Comparison of ENCODE assay signal across 12 cellular contexts in genomic region chr11:64400096-64400495, GRCh38. TPM values are rescaled to one million over a fixed set of nuclear protein-coding genes. Genes with fewer than 3 reads are reported as not detected.
DNase-seq lines count a peak whose midpoint lies in the region; ATAC-seq and TF ChIP-seq lines count a peak whose summit lies in the region.
"Had no signal": no experiment of that assay in that cellular context is flagged by ENCODE, and none has a peak within 500 bp of the region (broad histone marks: within the 10 kb centered on the region; RNA-seq: fewer than 3 reads in every experiment).

No MANE protein-coding gene starts in this region.

- no peaks in the 10 kb centered on the region for H3K4me1 ChIP-seq in psoas muscle

- peak; percentile 65 for DNase-seq in GM03348 (ENCODE audit: low spot score)
- DNase-seq in NCI-H226, result peak; percentile 51
- DNase-seq in erythroblast (lab: John Stamatoyannopoulos, UW), result peak; percentile 55 to 76
- peak; percentile 39 to 64 for DNase-seq in psoas muscle
- DNase-seq in activated effector memory CD4-positive, alpha-beta T cell treated with anti-CD3 and anti-CD28 coated beads, Interleukin-2, amount 50 U/mL, for 16 hours, result no peak
- no peak for DNase-seq in activated CD4-positive, alpha-beta T cell treated with anti-CD3 and anti-CD28 coated beads, Interleukin-2, amount 50 U/mL, for 1 hour
- no peak for DNase-seq in nephron progenitor cell
- DNase-seq: activated naive CD4-positive, alpha-beta T cell; OCI-M1; T-helper 17 cell had no signal

- no peak for TF ChIP-seq CTCF in psoas muscle (IDR thresholded peaks at IDR 0.05)
- no peak for TF ChIP-seq CTCF in nephron progenitor cell (IDR thresholded peaks at IDR 0.05)

- H3K4me3 Mint-ChIP-seq in nephron progenitor cell, result no peak overlapping the region
- H3K4me3 Mint-ChIP-seq: central memory CD8-positive, alpha-beta T cell; T-helper 17 cell had no signal

- H3K9me3 ChIP-seq in psoas muscle, result no peaks in the 10 kb centered on the region

- peaks cover 20% of the 10 kb centered on the region for H3K27me3 Mint-ChIP-seq in nephron progenitor cell (ENCODE audit: low read depth, poor library complexity)

- peaks cover 28% of the 10 kb centered on the region for H3K9me3 Mint-ChIP-seq in nephron progenitor cell
- H3K9me3 Mint-ChIP-seq: central memory CD8-positive, alpha-beta T cell had no signal

- H3K36me3 ChIP-seq in psoas muscle (ENCODE audit: insufficient read depth in 1 of 2, low read depth in 1 of 2), result no peaks in the 10 kb centered on the region

- 48 to 60% (median 55%) methylated on average over 6 of the region's 6 CpGs for WGBS in psoas muscle, 3 donors

- peak in 3 of 4 donors; percentile 32 to 44 (median 42) for ATAC-seq in psoas muscle
- ATAC-seq: sciatic nerve, T-helper 17 cell had no signal

- no peak for TF ChIP-seq POLR2A in erythroblast (IDR thresholded peaks at IDR 0.05; ENCODE audit: low read length)

- no peak overlapping the region for H3K27ac ChIP-seq in psoas muscle

- peaks cover 25% of the 10 kb centered on the region for H3K4me1 Mint-ChIP-seq in nephron progenitor cell
- H3K4me1 Mint-ChIP-seq: central memory CD8-positive, alpha-beta T cell; T-helper 17 cell had no signal

- H3K4me3 ChIP-seq in psoas muscle, result no peak overlapping the region

- peaks cover 14% of the 10 kb centered on the region for H3K36me3 Mint-ChIP-seq in nephron progenitor cell (ENCODE audit: low read depth)

- no peak overlapping the region for H3K27ac Mint-ChIP-seq in nephron progenitor cell
- H3K27ac Mint-ChIP-seq: T-helper 17 cell had no signal

- H3K27me3 ChIP-seq in psoas muscle (ENCODE audit: insufficient read depth in 3 of 3, low read length in 2 of 3), result peaks cover 0 to 4% (median 0%) of the 10 kb centered on the region in 3 donors

- intact Hi-C loops in psoas muscle (cut with DNase I), result no loop called here

RNA-seq across cellular contexts. Expression of gene RPS6KA4, which starts 41.1 kb away (rescaled TPM):
- 10 to 100 TPM in 3 of 4 donors, 1 to 10 TPM in 1; 9.5 to 15.9 (median 13.6) TPM for total RNA-seq in psoas muscle
- polyA plus RNA-seq in psoas muscle, result 10 to 100 TPM; 11.5 to 13.8 (median 13.1) TPM

Comparison
In these comparisons a context has a peak if more than half of its experiments do, and no peak if none do; other contexts are left out.
1. DNase-seq: peak in GM03348 (single experiment), NCI-H226 (single experiment), erythroblast (2 of 2) and psoas muscle (2 of 2); none in activated effector memory CD4-positive, alpha-beta T cell treated with anti-CD3 and anti-CD28 coated beads, Interleukin-2, amount 50 U/mL, for 16 hours (single experiment), activated CD4-positive, alpha-beta T cell treated with anti-CD3 and anti-CD28 coated beads, Interleukin-2, amount 50 U/mL, for 1 hour (single experiment) and nephron progenitor cell (single experiment).